ENCODE assay signal across 18 cellular contexts in the genomic region with DNA sequence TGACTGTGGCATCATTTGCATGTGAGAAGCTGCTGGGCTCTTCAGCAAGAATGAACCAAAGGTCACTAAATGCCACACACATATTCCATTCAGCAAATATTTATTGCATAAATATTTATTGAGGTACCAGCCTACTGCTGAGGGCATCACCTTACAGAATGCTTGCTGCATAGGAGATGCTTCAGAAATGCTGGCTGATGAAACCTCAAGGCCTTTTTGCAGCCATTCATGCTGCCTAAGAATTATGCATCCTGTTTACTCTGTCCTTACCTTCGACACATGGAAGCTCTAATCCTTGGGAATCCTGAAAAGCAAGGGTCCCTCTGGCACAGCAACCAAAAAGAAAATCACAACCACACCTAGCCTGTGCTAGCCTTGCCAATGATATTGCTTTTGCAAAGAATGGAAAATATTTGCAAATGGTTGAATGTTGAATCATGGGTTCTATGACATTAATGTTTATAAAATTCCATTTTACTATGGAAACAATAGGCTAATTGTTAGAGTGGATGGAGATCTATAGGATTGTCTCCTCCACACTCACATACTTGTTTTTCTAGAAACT.
DNase-seq lines count a peak whose midpoint lies in the region; ATAC-seq and TF ChIP-seq lines count a peak whose summit lies in the region.
"Had no signal": no experiment of that assay in that cellular context is flagged by ENCODE, and none has a peak within 500 bp of the region (broad histone marks: within the 10 kb centered on the region; RNA-seq: fewer than 3 reads in every experiment).

No MANE protein-coding gene starts in this region.

- intact Hi-C loops in mammary epithelial cell (cut with micrococcal nuclease), result no loop called here
- intact Hi-C loops in breast epithelium (cut with DNase I; ENCODE audit: low total_unique reads), result no loop called here

- peak overlapping the region; percentile 15 for H2AFZ ChIP-seq in mammary epithelial cell (ENCODE audit: low read depth, low read length)
- H2AFZ ChIP-seq: GM23248 had no signal

- H3K36me3 Mint-ChIP-seq in WTC11, result no peaks in the 10 kb centered on the region
- no peaks in the 10 kb centered on the region for H3K36me3 Mint-ChIP-seq in naive thymus-derived CD8-positive, alpha-beta T cell
- H3K36me3 Mint-ChIP-seq: CD8-positive, alpha-beta memory T cell had no signal

- POLR2A ChIA-PET in WTC11 (lab: Charles Lee), result interaction anchor here (0.5 kb wide), 1 partner anchor 50 kb away, joined by 4 read pairs; no protein-coding TSS in a partner anchor
- POLR2A ChIA-PET in naive thymus-derived CD8-positive, alpha-beta T cell (lab: Charles Lee), result no interaction called here

- H3K9me3 ChIP-seq in mammary epithelial cell (replicated peaks; ENCODE audit: insufficient read depth, low read length), result no peaks in the 10 kb centered on the region
- no peaks in the 10 kb centered on the region for H3K9me3 ChIP-seq in breast epithelium
- H3K9me3 ChIP-seq: BLaER1 treated with 17β-estradiol and CSF1 and Interleukin-3, amounts not matched to agents 10 nM and 100 nM; Caco-2 had no signal

- dilution Hi-C loops in mammary epithelial cell (cut with HindIII; ENCODE audit: low sequenced_read_pairs), result no loop called here

- no peak overlapping the region for H3K27ac Mint-ChIP-seq in WTC11
- no peak overlapping the region for H3K27ac Mint-ChIP-seq in naive thymus-derived CD8-positive, alpha-beta T cell
- H3K27ac Mint-ChIP-seq: B cell had no signal

- no peak overlapping the region for H3K9ac ChIP-seq in mammary epithelial cell (ENCODE audit: insufficient read depth, low read length)
- H3K9ac ChIP-seq: BLaER1 treated with 17β-estradiol and CSF1 and Interleukin-3, amounts not matched to agents 10 nM and 100 nM; GM23248 had no signal

- CTCF ChIA-PET in mammary epithelial cell (lab: Charles Lee; ENCODE audit: low non-redundant PET) (interaction anchor here (0.7 kb wide), 1 partner anchor 79 kb away, joined by 6 read pairs; no protein-coding TSS in a partner anchor), WTC11 (lab: Charles Lee) (interaction anchor here (0.6 kb wide), 1 partner anchor 15 kb away, joined by 3 read pairs; no protein-coding TSS in a partner anchor)

- H3K27ac ChIP-seq in mammary epithelial cell (ENCODE audit: insufficient read depth, low read depth, low read length) (no peak overlapping the region), breast epithelium (no peak overlapping the region)
- H3K27ac ChIP-seq: GM23248 had no signal

- H3K36me3 ChIP-seq in mammary epithelial cell (ENCODE audit: insufficient read depth, low read length) (no peaks in the 10 kb centered on the region), breast epithelium (no peaks in the 10 kb centered on the region)
- H3K36me3 ChIP-seq: BLaER1 treated with 17β-estradiol and CSF1 and Interleukin-3, amounts not matched to agents 10 nM and 100 nM; HAP-1 had no signal

- BruUV-seq in mammary epithelial cell (replicated peaks; lab: Mats Ljungman, UMichigan), result no TSS peak

- no peak for ATAC-seq in WTC11
- no peak for ATAC-seq in naive thymus-derived CD8-positive, alpha-beta T cell
- ATAC-seq: GM12878, K562 had no signal

- H3K27me3 Mint-ChIP-seq in WTC11 (ENCODE audit: low read depth), result no peaks in the 10 kb centered on the region; the same call in 1 of the 2 replicates
- peaks cover 0 to 7% (median 0%) of the 10 kb centered on the region in 5 donors for H3K27me3 Mint-ChIP-seq in naive thymus-derived CD8-positive, alpha-beta T cell

- 83% methylated on average over 1 of the region's 1 CpG for WGBS in mammary epithelial cell (ENCODE audit: low coverage, missing lambda C conversion rate)

- no peak overlapping the region for H3K4me3 ChIP-seq in mammary epithelial cell (replicated peaks in 1 of 3; ENCODE audit: insufficient read depth in 1 of 3, low read depth in 2 of 3, low read length in 3 of 3)
- H3K4me3 ChIP-seq in breast epithelium, result no peak overlapping the region
- H3K4me3 ChIP-seq: BLaER1 treated with 17β-estradiol and CSF1 and Interleukin-3, amounts not matched to agents 10 nM and 100 nM; GM12878; GM23248; HAP-1; K562 had no signal

- DNase-seq in mammary epithelial cell (no peak), breast epithelium (ENCODE audit: low spot score in 2 of 2) (no peak), DMS53 (lab: John Stamatoyannopoulos, UW) (peak; percentile 73), NCI-H146 (lab: John Stamatoyannopoulos, UW) (peak; percentile 57), WTC11 (ENCODE audit: low spot score) (no peak), GM19238 (ENCODE audit: insufficient read length, low spot score) (no peak), AG08396 (ENCODE audit: low spot score) (no peak)
- DNase-seq in naive thymus-derived CD8-positive, alpha-beta T cell, result no peak
- DNase-seq: 8988T; Caco-2; CD8-positive, alpha-beta memory T cell; DMS79 treated with DMSO at 0.1 percent for 48 hours; GM23248 had no signal

- in situ Hi-C loops in mammary epithelial cell (cut with MboI; ENCODE audit: low sequenced_read_pairs in 2 of 2), result no loop called here

- no peaks in the 10 kb centered on the region for H3K9me3 Mint-ChIP-seq in WTC11
- H3K9me3 Mint-ChIP-seq in naive thymus-derived CD8-positive, alpha-beta T cell, result no peaks in the 10 kb centered on the region
- H3K9me3 Mint-ChIP-seq: CD8-positive, alpha-beta memory T cell had no signal

- H4K20me1 ChIP-seq in mammary epithelial cell (ENCODE audit: insufficient read depth, low read length), result no peaks in the 10 kb centered on the region
- H4K20me1 ChIP-seq: BLaER1 treated with 17β-estradiol and CSF1 and Interleukin-3, amounts not matched to agents 10 nM and 100 nM had no signal

- no peaks in the 10 kb centered on the region for H3K79me2 ChIP-seq in mammary epithelial cell (ENCODE audit: insufficient read depth, low read length)

- no peak for TF ChIP-seq CTCF in mammary epithelial cell (conservative IDR thresholded peaks at IDR 0.05 in 1 of 2, IDR thresholded peaks at IDR 0.05 in 1 of 2; ENCODE audit: extremely low read depth in 1 of 2, insufficient read depth in 1 of 2, low read depth in 1 of 2, low read length in 2 of 2)
- no peak for TF ChIP-seq CTCF in breast epithelium (IDR thresholded peaks at IDR 0.05)
- TF ChIP-seq CTCF in WTC11 (IDR thresholded peaks at IDR 0.05), result no peak

- no peak overlapping the region for H3K4me2 ChIP-seq in mammary epithelial cell (ENCODE audit: insufficient read depth, low read depth, low read length)
- H3K4me2 ChIP-seq: BLaER1 treated with 17β-estradiol and CSF1 and Interleukin-3, amounts not matched to agents 10 nM and 100 nM had no signal

- peaks cover 19% of the 10 kb centered on the region for H3K4me1 Mint-ChIP-seq in WTC11
- H3K4me1 Mint-ChIP-seq in naive thymus-derived CD8-positive, alpha-beta T cell, result peaks cover 8 to 11% (median 9%) of the 10 kb centered on the region in 4 donors

- TF ChIP-seq POLR2A in breast epithelium (IDR thresholded peaks at IDR 0.05), result no peak

- H3K27me3 ChIP-seq in mammary epithelial cell (ENCODE audit: insufficient read depth, low read length) (no peaks in the 10 kb centered on the region), breast epithelium (no peaks in the 10 kb centered on the region)
- H3K27me3 ChIP-seq: BLaER1 treated with 17β-estradiol and CSF1 and Interleukin-3, amounts not matched to agents 10 nM and 100 nM had no signal

- H3K4me3 Mint-ChIP-seq in WTC11, result no peak overlapping the region
- peak overlapping the region in 1 of 10 donors; percentile 62 for H3K4me3 Mint-ChIP-seq in naive thymus-derived CD8-positive, alpha-beta T cell
- H3K4me3 Mint-ChIP-seq: B cell; CD8-positive, alpha-beta memory T cell had no signal

- H3K4me1 ChIP-seq in mammary epithelial cell (ENCODE audit: insufficient read depth, low read length) (peaks cover 5% of the 10 kb centered on the region), breast epithelium (no peaks in the 10 kb centered on the region)

TF ChIP-seq in WTC11, 78 proteins besides CTCF, POLR2A, EP300 and RAD21:
- TF ChIP-seq, protein P1, sequence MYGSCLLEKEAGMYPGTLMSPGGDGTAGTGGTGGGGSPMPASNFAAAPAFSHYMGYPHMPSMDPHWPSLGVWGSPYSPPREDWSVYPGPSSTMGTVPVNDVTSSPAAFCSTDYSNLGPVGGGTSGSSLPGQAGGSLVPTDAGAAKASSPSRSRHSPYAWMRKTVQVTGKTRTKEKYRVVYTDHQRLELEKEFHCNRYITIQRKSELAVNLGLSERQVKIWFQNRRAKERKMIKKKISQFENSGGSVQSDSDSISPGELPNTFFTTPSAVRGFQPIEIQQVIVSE (CRISPR knock-in tag; IDR thresholded peaks at IDR 0.05; ENCODE audit: borderline replicate concordance), result no peak
- peak; percentile 92 for TF ChIP-seq GABPB1 (CRISPR knock-in tag; IDR thresholded peaks at IDR 0.05)

Comparison
In these comparisons a context has a peak if more than half of its experiments do, and no peak if none do; other contexts are left out.
1. DNase-seq: peak in DMS53 (single experiment) and NCI-H146 (single experiment); none in mammary epithelial cell (single experiment), breast epithelium (0 of 2), WTC11 (single experiment), naive thymus-derived CD8-positive, alpha-beta T cell (0 of 10), GM19238 (single experiment) and AG08396 (single experiment).